Comparison of ENCODE assay signal across 19 cellular contexts in the genomic region with DNA sequence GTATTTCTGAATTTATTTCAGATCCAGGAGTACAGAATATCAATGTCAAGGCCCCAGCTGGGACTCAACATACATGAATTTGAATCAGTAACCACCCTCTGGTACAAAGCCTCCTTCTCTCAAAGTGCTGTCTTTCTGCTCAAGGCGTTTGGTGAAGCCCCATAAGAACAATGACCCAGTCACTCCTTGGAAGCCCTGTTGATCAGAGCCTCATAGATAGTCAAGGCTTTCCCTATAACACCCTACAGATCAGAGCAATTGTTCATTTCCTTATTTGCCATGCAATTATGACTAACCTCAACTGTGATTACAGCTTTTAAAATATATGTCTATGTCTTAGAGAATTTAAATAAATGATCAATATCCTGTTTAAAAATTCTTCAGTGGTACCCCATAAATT.
DNase-seq lines count a peak whose midpoint lies in the region; ATAC-seq and TF ChIP-seq lines count a peak whose summit lies in the region.
"Had no signal": no experiment of that assay in that cellular context is flagged by ENCODE, and none has a peak within 500 bp of the region (broad histone marks: within the 10 kb centered on the region; RNA-seq: fewer than 3 reads in every experiment).

No MANE protein-coding gene starts in this region.

- H3K27ac ChIP-seq in neuronal stem cell (replicated peaks; ENCODE audit: low read length), result no peak overlapping the region
- H3K27ac ChIP-seq: BLaER1 treated with 17β-estradiol and CSF1 and Interleukin-3, amounts not matched to agents 10 nM and 100 nM had no signal

- no peaks in the 10 kb centered on the region for H3K27me3 Mint-ChIP-seq in glutamatergic neuron (ENCODE audit: unreplicated experiment)
- H3K27me3 Mint-ChIP-seq: B cell had no signal

- H3K4me3 ChIP-seq in neuronal stem cell (ENCODE audit: low read length in 2 of 2), result no peak overlapping the region
- H3K4me3 ChIP-seq: BLaER1 treated with 17β-estradiol and CSF1 and Interleukin-3, amounts not matched to agents 10 nM and 100 nM; GM23338 had no signal

- no peak overlapping the region for H3K9ac ChIP-seq in neuronal stem cell (ENCODE audit: low read depth, low read length, poor library complexity)
- H3K9ac ChIP-seq: BLaER1 treated with 17β-estradiol and CSF1 and Interleukin-3, amounts not matched to agents 10 nM and 100 nM had no signal

- DNase-seq in ELR (ENCODE audit: low read depth) (peak; percentile 71), SK-MEL-5 (ENCODE audit: low read depth, low spot score) (peak; percentile 41), glutamatergic neuron (no peak), neuronal stem cell (ENCODE audit: low spot score) (no peak), left ventricle myocardium superior (no peak), T-helper 9 cell (no peak)
- DNase-seq: CD8-positive, alpha-beta T cell; COR-L47; DMS 273 treated with DMSO at 0.1 percent for 48 hours; DMS53; DND-41; EL; H7; HFFc6 had no signal

- ATAC-seq in left ventricle myocardium superior (no peak), GM21423 (IDR thresholded peaks at IDR 0.05; ENCODE audit: unreplicated experiment) (no peak)
- ATAC-seq: CD8-positive, alpha-beta T cell; GM23338; HCT116 had no signal

- no peak overlapping the region for H3K23ac ChIP-seq in neuronal stem cell (ENCODE audit: low read depth, low read length, poor library complexity)

- in situ Hi-C loops in SK-MEL-5 (cut with HindIII; ENCODE audit: low pct_unique_long_range_greater_than_20kb, low sequenced_read_pairs), result no loop called here

- no peak overlapping the region for H4K91ac ChIP-seq in neuronal stem cell (ENCODE audit: low read depth, low read length, poor library complexity)

- no peak for TF ChIP-seq CTCF in glutamatergic neuron (IDR thresholded peaks at IDR 0.05; ENCODE audit: partially characterized antibody, unreplicated experiment)

- H2BK5ac ChIP-seq in neuronal stem cell (ENCODE audit: low read length), result no peak overlapping the region

- H3K4ac ChIP-seq in neuronal stem cell (ENCODE audit: low read length), result no peak overlapping the region

- no peak overlapping the region for H3K4me2 ChIP-seq in neuronal stem cell (ENCODE audit: insufficient read depth, low read length, poor library complexity, severe bottlenecking)
- H3K4me2 ChIP-seq: BLaER1 treated with 17β-estradiol and CSF1 and Interleukin-3, amounts not matched to agents 10 nM and 100 nM; GM23338 had no signal

- H3K27ac Mint-ChIP-seq in glutamatergic neuron (ENCODE audit: unreplicated experiment), result peak overlapping the region; percentile 10
- H3K27ac Mint-ChIP-seq: B cell; CD8-positive, alpha-beta T cell; GM23338; HFFc6 had no signal

- H3K4me1 Mint-ChIP-seq in glutamatergic neuron (ENCODE audit: low read depth, unreplicated experiment), result peaks cover 16% of the 10 kb centered on the region
- H3K4me1 Mint-ChIP-seq: B cell had no signal

- H3K9me3 ChIP-seq in neuronal stem cell (replicated peaks in 1 of 2; ENCODE audit: control insufficient read depth in 2 of 2, insufficient read depth in 1 of 2, low read depth in 1 of 2, low read length in 2 of 2), result peaks cover 2 to 11% of the 10 kb centered on the region in 2 donors

- H3K14ac ChIP-seq in neuronal stem cell (ENCODE audit: low read length), result no peak overlapping the region

- H3K36me3 ChIP-seq in neuronal stem cell (replicated peaks in 1 of 2; ENCODE audit: control insufficient read depth in 2 of 2, insufficient read depth in 2 of 2, low read length in 2 of 2), result no peaks in the 10 kb centered on the region
- H3K36me3 ChIP-seq: BLaER1 treated with 17β-estradiol and CSF1 and Interleukin-3, amounts not matched to agents 10 nM and 100 nM had no signal

- no peak overlapping the region for H3K18ac ChIP-seq in neuronal stem cell (ENCODE audit: low read length)

- no peaks in the 10 kb centered on the region for H3K27me3 ChIP-seq in neuronal stem cell (ENCODE audit: control insufficient read depth in 3 of 3, insufficient read depth in 3 of 3, low read depth in 1 of 3, low read length in 3 of 3)
- H3K27me3 ChIP-seq: BLaER1 treated with 17β-estradiol and CSF1 and Interleukin-3, amounts not matched to agents 10 nM and 100 nM had no signal

- intact Hi-C loops in left ventricle myocardium superior (cut with micrococcal nuclease), result no loop called here

- H2AK5ac ChIP-seq in neuronal stem cell (ENCODE audit: low read depth, low read length), result no peak overlapping the region

- no peaks in the 10 kb centered on the region for H3K79me1 ChIP-seq in neuronal stem cell (ENCODE audit: low read depth, low read length)

- peak overlapping the region; percentile 66 for H2AFZ ChIP-seq in neuronal stem cell (ENCODE audit: low read length)

- H2BK120ac ChIP-seq in neuronal stem cell (ENCODE audit: low read depth, low read length), result no peak overlapping the region

- H3K36me3 Mint-ChIP-seq in glutamatergic neuron (ENCODE audit: unreplicated experiment), result peaks cover under 1% of the 10 kb centered on the region
- H3K36me3 Mint-ChIP-seq: CD8-positive, alpha-beta T cell had no signal

- no peaks in the 10 kb centered on the region for H3K9me3 Mint-ChIP-seq in glutamatergic neuron (ENCODE audit: unreplicated experiment)
- H3K9me3 Mint-ChIP-seq: GM23338 had no signal

- H3K4me3 Mint-ChIP-seq in glutamatergic neuron (ENCODE audit: unreplicated experiment), result no peak overlapping the region
- H3K4me3 Mint-ChIP-seq: B cell; CD8-positive, alpha-beta T cell; GM23338; HFFc6 had no signal

- no peak overlapping the region for H2BK15ac ChIP-seq in neuronal stem cell (ENCODE audit: low read length)

- peaks cover 2 to 23% of the 10 kb centered on the region in 2 donors for H3K4me1 ChIP-seq in neuronal stem cell (ENCODE audit: control insufficient read depth in 2 of 2, insufficient read depth in 1 of 2, low read depth in 1 of 2, low read length in 2 of 2)
- H3K4me1 ChIP-seq: BLaER1 treated with 17β-estradiol and CSF1 and Interleukin-3, amounts not matched to agents 10 nM and 100 nM had no signal

- H2BK12ac ChIP-seq in neuronal stem cell (ENCODE audit: low read length), result no peak overlapping the region

- no peak overlapping the region for H4K8ac ChIP-seq in neuronal stem cell (ENCODE audit: low read depth, low read length)

- WGBS in neuronal stem cell (ENCODE audit: extremely low coverage in 2 of 2, insufficient read length in 2 of 2, insufficient replicate concordance in 1 of 2), 2 donors, result no CpG with 5 or more reads among the region's 1 CpG

Comparison
In these comparisons a context has a peak if more than half of its experiments do, and no peak if none do; other contexts are left out.
1. DNase-seq: peak in ELR (single experiment) and SK-MEL-5 (single experiment); none in glutamatergic neuron (single experiment), neuronal stem cell (single experiment), left ventricle myocardium superior (single experiment) and T-helper 9 cell (single experiment).